8 cellular contexts compared by ENCODE assay signal in the genomic region with DNA sequence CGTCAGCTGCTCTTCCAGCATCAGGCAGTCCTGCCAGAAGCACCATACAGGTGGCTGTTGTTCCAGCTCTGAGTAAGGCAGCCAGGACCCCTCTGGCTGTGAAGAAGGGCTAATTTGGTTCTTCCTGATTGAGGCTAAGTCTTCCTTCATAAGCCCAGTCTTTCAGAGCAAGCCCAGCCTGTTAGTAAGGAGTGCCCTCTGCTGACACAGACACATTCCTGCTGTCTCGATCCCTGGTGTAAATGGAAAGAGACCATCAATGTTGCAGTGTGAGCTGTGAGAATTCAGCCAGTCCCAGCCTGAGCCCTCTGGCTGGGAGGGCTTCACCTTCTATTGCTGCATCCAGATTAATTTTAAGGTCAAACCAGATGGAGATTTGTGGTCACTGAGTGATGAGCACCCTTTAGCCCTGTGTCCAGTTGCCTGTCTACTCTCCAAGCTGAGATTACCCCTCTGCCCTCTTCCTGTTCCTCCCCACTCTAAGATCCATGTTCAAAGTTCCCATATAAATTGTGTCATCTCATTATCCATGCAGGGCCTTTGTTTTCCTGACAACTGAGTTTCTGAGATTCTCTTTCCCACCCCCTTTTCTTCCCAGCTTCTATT. TPM values are rescaled to one million over a fixed set of nuclear protein-coding genes. Genes with fewer than 3 reads are reported as not detected.
A peak's percentile ranks its signal among the peaks of the same experiment; 100 is the strongest.
DNase-seq lines count a peak whose midpoint lies in the region; ATAC-seq and TF ChIP-seq lines count a peak whose summit lies in the region.

No MANE protein-coding gene starts in this region.

- intact Hi-C loops in MCF 10A (cut with micrococcal nuclease) = loop anchor here (1.0 to 10.0 kb wide), 5 partner anchors 70 to 574 kb away; a partner anchor contains a TSS
- intact Hi-C loops in breast epithelium (cut with DNase I; ENCODE audit: low total_unique reads) = no loop called here

- H3K4me1 ChIP-seq in breast epithelium = no peaks in the 10 kb centered on the region
- H3K4me1 ChIP-seq in Peyer's patch = no peaks in the 10 kb centered on the region

- H3K9me3 Mint-ChIP-seq in MCF 10A (ENCODE audit: unreplicated experiment) = no peaks in the 10 kb centered on the region

- TF ChIP-seq CTCF in MCF 10A (IDR thresholded peaks at IDR 0.05; ENCODE audit: unreplicated experiment) (peak; percentile 88), breast epithelium (IDR thresholded peaks at IDR 0.05) (no peak), Peyer's patch (IDR thresholded peaks at IDR 0.05) (peak in 4 of 6 experiments; percentile 23 to 51 (median 40)), fibroblast of the aortic adventitia (IDR thresholded peaks at IDR 0.05; ENCODE audit: insufficient read depth, low read length) (peak; percentile 50)

- no peak for ATAC-seq in HG02885 (IDR thresholded peaks at IDR 0.05; ENCODE audit: poor library complexity, unreplicated experiment)

- no TSS peak for BruUV-seq in MCF 10A (replicated peaks; lab: Mats Ljungman, UMichigan)

- CTCF ChIA-PET in MCF 10A (lab: Yijun Ruan, JAX) = interaction anchor here (0.6 to 11.2 kb wide), 35 partner anchors 9 to 1196 kb away, joined by 3 to 156 read pairs (median 4); a partner anchor contains a TSS

- H3K4me1 Mint-ChIP-seq in MCF 10A (ENCODE audit: insufficient read depth, unreplicated experiment) = no peaks in the 10 kb centered on the region

- no peaks in the 10 kb centered on the region for H3K36me3 Mint-ChIP-seq in MCF 10A (ENCODE audit: insufficient read depth, unreplicated experiment)

- no peak overlapping the region for H3K27ac ChIP-seq in breast epithelium
- no peak overlapping the region for H3K27ac ChIP-seq in Peyer's patch

- POLR2A ChIA-PET in MCF 10A (lab: Yijun Ruan, JAX) = no interaction called here

- no peak for TF ChIP-seq POLR2A in breast epithelium (IDR thresholded peaks at IDR 0.05)
- TF ChIP-seq POLR2A in Peyer's patch (IDR thresholded peaks at IDR 0.05) = no peak

- peaks cover 82% of the 10 kb centered on the region for H3K27me3 Mint-ChIP-seq in MCF 10A (ENCODE audit: insufficient read depth, unreplicated experiment)

- H3K4me3 Mint-ChIP-seq in MCF 10A (ENCODE audit: unreplicated experiment) = no peak overlapping the region

- peak; percentile 65 for DNase-seq in MCF 10A (ENCODE audit: unreplicated experiment)
- no peak for DNase-seq in breast epithelium (ENCODE audit: low spot score in 2 of 2)
- peak in 2 of 3 donors; percentile 25 to 54 for DNase-seq in Peyer's patch
- DNase-seq in fibroblast of the aortic adventitia (ENCODE audit: low read depth) = peak; percentile 50
- peak; percentile 78 for DNase-seq in pons (ENCODE audit: low spot score)
- no peak for DNase-seq in NCI-H748 treated with DMSO at 0.1 percent for 48 hours (lab: John Stamatoyannopoulos, UW)
- DNase-seq in DMS79 treated with DMSO at 0.1 percent for 48 hours (lab: John Stamatoyannopoulos, UW) = no peak

- H3K4me3 ChIP-seq in breast epithelium (no peak overlapping the region), Peyer's patch (no peak overlapping the region), fibroblast of the aortic adventitia (ENCODE audit: low read depth, low read length) (no peak overlapping the region)

- H3K27ac Mint-ChIP-seq in MCF 10A (ENCODE audit: low read depth, unreplicated experiment) = no peak overlapping the region

- no peaks in the 10 kb centered on the region for H3K27me3 ChIP-seq in breast epithelium
- no peaks in the 10 kb centered on the region for H3K27me3 ChIP-seq in Peyer's patch

- H3K9me3 ChIP-seq in breast epithelium (no peaks in the 10 kb centered on the region), Peyer's patch (no peaks in the 10 kb centered on the region)

- H3K36me3 ChIP-seq in breast epithelium (no peaks in the 10 kb centered on the region), Peyer's patch (no peaks in the 10 kb centered on the region)

RNA-seq across cellular contexts. Expression of a gene that starts 44.8 kb away (rescaled TPM):
- total RNA-seq in MCF 10A (2022) = 73.6 and 101 TPM in 2 replicates
- 10 to 100 TPM; 26.1 to 55.5 (median 34.1) TPM for total RNA-seq in breast epithelium
- total RNA-seq in Peyer's patch = 10 to 100 TPM in 3 of 4 donors, 1 to 10 TPM in 1; 2.8 to 29.7 (median 11.1) TPM
- 96.8 and 96.9 TPM in 2 replicates for total RNA-seq in fibroblast of the aortic adventitia (ENCODE audit: low replicate concordance)

Comparison
In these comparisons a context has a peak if more than half of its experiments do, and no peak if none do; other contexts are left out.
1. DNase-seq: peak in MCF 10A (single experiment), Peyer's patch (2 of 3), fibroblast of the aortic adventitia (single experiment) and pons (single experiment); none in breast epithelium (0 of 2), NCI-H748 treated with DMSO at 0.1 percent for 48 hours (single experiment) and DMS79 treated with DMSO at 0.1 percent for 48 hours (single experiment).
2. CTCF ChIP-seq: peak in MCF 10A (single experiment), Peyer's patch (4 of 6) and fibroblast of the aortic adventitia (single experiment); none in breast epithelium (0 of 3).